In genomic region chr15:48966595-48967301, GRCh38 we compare ENCODE assay signal across 8 cellular contexts. TPM values are rescaled to one million over a fixed set of nuclear protein-coding genes. Genes with fewer than 3 reads are reported as not detected.
DNase-seq lines count a peak whose midpoint lies in the region; ATAC-seq and TF ChIP-seq lines count a peak whose summit lies in the region.

No MANE protein-coding gene starts in this region.

- H3K4me3 Mint-ChIP-seq in Calu3 (ENCODE audit: low read depth, unreplicated experiment), result no peak overlapping the region
- peak overlapping the region; percentile 71 for H3K4me3 Mint-ChIP-seq in activated T-helper 1 cell treated with anti-CD3 and anti-CD28 coated beads, Interleukin-12 subunit alpha, Interleukin-12 subunit beta, Interleukin-2, Interleukin-4 antibody, amounts not matched to agents 30 ng/mL and 10 ng/mL and 1 ng/mL, durations not matched to agents 14 hours and 24 hours and 36 hours
- H3K4me3 Mint-ChIP-seq in stimulated activated naive B cell treated with anti-CD40 and anti-IgM and Interleukin-4, amounts not matched to agents 10 μg/mL and 1 μg/mL and 100 μg/mL, for 72 hours, result no peak overlapping the region

- H3K36me3 Mint-ChIP-seq in Calu3 (ENCODE audit: insufficient read depth, unreplicated experiment), result peaks cover 13% of the 10 kb centered on the region
- H3K36me3 Mint-ChIP-seq in activated T-helper 1 cell treated with anti-CD3 and anti-CD28 coated beads, Interleukin-12 subunit alpha, Interleukin-12 subunit beta, Interleukin-2, Interleukin-4 antibody, amounts not matched to agents 30 ng/mL and 10 ng/mL and 1 ng/mL, durations not matched to agents 14 hours and 24 hours and 36 hours (ENCODE audit: low read depth), result peaks cover 2% of the 10 kb centered on the region
- no peaks in the 10 kb centered on the region for H3K36me3 Mint-ChIP-seq in stimulated activated naive B cell treated with anti-CD40 and anti-IgM and Interleukin-4, amounts not matched to agents 10 μg/mL and 1 μg/mL and 100 μg/mL, for 72 hours

- H3K9me3 Mint-ChIP-seq in Calu3 (ENCODE audit: low read depth, unreplicated experiment), result no peaks in the 10 kb centered on the region
- peaks cover 3% of the 10 kb centered on the region for H3K9me3 Mint-ChIP-seq in activated T-helper 1 cell treated with anti-CD3 and anti-CD28 coated beads, Interleukin-12 subunit alpha, Interleukin-12 subunit beta, Interleukin-2, Interleukin-4 antibody, amounts not matched to agents 30 ng/mL and 10 ng/mL and 1 ng/mL, durations not matched to agents 14 hours and 24 hours and 36 hours
- H3K9me3 Mint-ChIP-seq in stimulated activated naive B cell treated with anti-CD40 and anti-IgM and Interleukin-4, amounts not matched to agents 10 μg/mL and 1 μg/mL and 100 μg/mL, for 72 hours, result no peaks in the 10 kb centered on the region

- DNase-seq in Calu3 (peak; percentile 11), NCI-H2081 (lab: John Stamatoyannopoulos, UW) (no peak), NCI-H1436 (lab: John Stamatoyannopoulos, UW) (no peak), NCI-H526 (lab: John Stamatoyannopoulos, UW) (no peak)
- peak; percentile 41 for DNase-seq in activated T-helper 1 cell treated with anti-CD3 and anti-CD28 coated beads, Interleukin-12 subunit alpha, Interleukin-12 subunit beta, Interleukin-2, Interleukin-4 antibody, amounts not matched to agents 30 ng/mL and 10 ng/mL and 1 ng/mL, durations not matched to agents 14 hours and 24 hours and 36 hours (ENCODE audit: low spot score)
- DNase-seq in stimulated activated naive B cell treated with anti-CD40 and anti-IgM and Interleukin-4, amounts not matched to agents 10 μg/mL and 1 μg/mL and 100 μg/mL, for 72 hours, result no peak

- H3K27me3 Mint-ChIP-seq in Calu3 (ENCODE audit: unreplicated experiment), result no peaks in the 10 kb centered on the region
- peaks cover 5% of the 10 kb centered on the region for H3K27me3 Mint-ChIP-seq in activated T-helper 1 cell treated with anti-CD3 and anti-CD28 coated beads, Interleukin-12 subunit alpha, Interleukin-12 subunit beta, Interleukin-2, Interleukin-4 antibody, amounts not matched to agents 30 ng/mL and 10 ng/mL and 1 ng/mL, durations not matched to agents 14 hours and 24 hours and 36 hours (ENCODE audit: insufficient read depth)
- peaks cover 49 to 50% of the 10 kb centered on the region in 2 donors for H3K27me3 Mint-ChIP-seq in stimulated activated naive B cell treated with anti-CD40 and anti-IgM and Interleukin-4, amounts not matched to agents 10 μg/mL and 1 μg/mL and 100 μg/mL, for 72 hours

- H3K4me1 Mint-ChIP-seq in Calu3 (ENCODE audit: low read depth, unreplicated experiment), result peaks cover 33% of the 10 kb centered on the region
- H3K4me1 Mint-ChIP-seq in activated T-helper 1 cell treated with anti-CD3 and anti-CD28 coated beads, Interleukin-12 subunit alpha, Interleukin-12 subunit beta, Interleukin-2, Interleukin-4 antibody, amounts not matched to agents 30 ng/mL and 10 ng/mL and 1 ng/mL, durations not matched to agents 14 hours and 24 hours and 36 hours (ENCODE audit: low read depth), result peaks cover 41% of the 10 kb centered on the region
- H3K4me1 Mint-ChIP-seq in stimulated activated naive B cell treated with anti-CD40 and anti-IgM and Interleukin-4, amounts not matched to agents 10 μg/mL and 1 μg/mL and 100 μg/mL, for 72 hours, result peaks cover 17 to 21% of the 10 kb centered on the region in 2 donors

- intact Hi-C loops in Calu3 (cut with micrococcal nuclease; ENCODE audit: unreplicated experiment), result loop anchor here (1.0 to 10.0 kb wide), 2 partner anchors 105 to 612 kb away; no protein-coding TSS in a partner anchor
- intact Hi-C loops in activated T-helper 1 cell treated with anti-CD3 and anti-CD28 coated beads, Interleukin-12 subunit alpha, Interleukin-12 subunit beta, Interleukin-2, Interleukin-4 antibody, amounts not matched to agents 30 ng/mL and 10 ng/mL and 1 ng/mL, durations not matched to agents 14 hours and 24 hours and 36 hours (cut with micrococcal nuclease), result loop anchor here (1.0 to 10.0 kb wide), 7 partner anchors 20 to 658 kb away; partner anchors contain the start of genes CEP152, DTWD1, DUT and EID1

- BruUV-seq in Calu3 (replicated peaks; lab: Mats Ljungman, UMichigan), result no TSS peak

- ATAC-seq in GM19463 (IDR thresholded peaks at IDR 0.05; ENCODE audit: unreplicated experiment) (peak; percentile 69), HG03457 (IDR thresholded peaks at IDR 0.05; ENCODE audit: unreplicated experiment) (peak; percentile 64)
- peak; percentile 88 to 91 for ATAC-seq in stimulated activated naive B cell treated with anti-CD40 and anti-IgM and Interleukin-4, amounts not matched to agents 10 μg/mL and 1 μg/mL and 100 μg/mL, for 72 hours (replicated peaks)

- no peak for TF ChIP-seq CTCF in Calu3 (IDR thresholded peaks at IDR 0.05; ENCODE audit: unreplicated experiment)

- CTCF ChIA-PET in Calu3 (lab: Charles Lee), result interaction anchor here (1.4 to 2.1 kb wide), 3 partner anchors 9 to 104 kb away, joined by 8 to 29 read pairs (median 15); partner anchors contain the start of gene EID1

- H3K27ac Mint-ChIP-seq in Calu3 (ENCODE audit: unreplicated experiment), result no peak overlapping the region
- peak overlapping the region; percentile 97 for H3K27ac Mint-ChIP-seq in activated T-helper 1 cell treated with anti-CD3 and anti-CD28 coated beads, Interleukin-12 subunit alpha, Interleukin-12 subunit beta, Interleukin-2, Interleukin-4 antibody, amounts not matched to agents 30 ng/mL and 10 ng/mL and 1 ng/mL, durations not matched to agents 14 hours and 24 hours and 36 hours
- no peak overlapping the region for H3K27ac Mint-ChIP-seq in stimulated activated naive B cell treated with anti-CD40 and anti-IgM and Interleukin-4, amounts not matched to agents 10 μg/mL and 1 μg/mL and 100 μg/mL, for 72 hours

RNA-seq across cellular contexts. Expression of gene SHC4, which starts 3.0 kb away (rescaled TPM):
- 1.2 and 1.9 TPM in 2 replicates for total RNA-seq in Calu3 (2022)
- 25.7 and 26.4 TPM in 2 replicates for total RNA-seq in activated T-helper 1 cell treated with anti-CD3 and anti-CD28 coated beads, Interleukin-12 subunit alpha, Interleukin-12 subunit beta, Interleukin-2, Interleukin-4 antibody, amounts not matched to agents 30 ng/mL and 10 ng/mL and 1 ng/mL, durations not matched to agents 14 hours and 24 hours and 36 hours

Comparison
In these comparisons a context has a peak if more than half of its experiments do, and no peak if none do; other contexts are left out.
1. DNase-seq: peak in Calu3 (single experiment) and activated T-helper 1 cell treated with anti-CD3 and anti-CD28 coated beads, Interleukin-12 subunit alpha, Interleukin-12 subunit beta, Interleukin-2, Interleukin-4 antibody, amounts not matched to agents 30 ng/mL and 10 ng/mL and 1 ng/mL, durations not matched to agents 14 hours and 24 hours and 36 hours (single experiment); none in stimulated activated naive B cell treated with anti-CD40 and anti-IgM and Interleukin-4, amounts not matched to agents 10 μg/mL and 1 μg/mL and 100 μg/mL, for 72 hours (single experiment), NCI-H2081 (0 of 2), NCI-H1436 (single experiment) and NCI-H526 (0 of 2).
2. Peak in every context shown above with its lines, with median percentiles within 50 percentile points of each other: ATAC-seq.